8 cellular contexts compared by ENCODE assay signal in the genomic region with DNA sequence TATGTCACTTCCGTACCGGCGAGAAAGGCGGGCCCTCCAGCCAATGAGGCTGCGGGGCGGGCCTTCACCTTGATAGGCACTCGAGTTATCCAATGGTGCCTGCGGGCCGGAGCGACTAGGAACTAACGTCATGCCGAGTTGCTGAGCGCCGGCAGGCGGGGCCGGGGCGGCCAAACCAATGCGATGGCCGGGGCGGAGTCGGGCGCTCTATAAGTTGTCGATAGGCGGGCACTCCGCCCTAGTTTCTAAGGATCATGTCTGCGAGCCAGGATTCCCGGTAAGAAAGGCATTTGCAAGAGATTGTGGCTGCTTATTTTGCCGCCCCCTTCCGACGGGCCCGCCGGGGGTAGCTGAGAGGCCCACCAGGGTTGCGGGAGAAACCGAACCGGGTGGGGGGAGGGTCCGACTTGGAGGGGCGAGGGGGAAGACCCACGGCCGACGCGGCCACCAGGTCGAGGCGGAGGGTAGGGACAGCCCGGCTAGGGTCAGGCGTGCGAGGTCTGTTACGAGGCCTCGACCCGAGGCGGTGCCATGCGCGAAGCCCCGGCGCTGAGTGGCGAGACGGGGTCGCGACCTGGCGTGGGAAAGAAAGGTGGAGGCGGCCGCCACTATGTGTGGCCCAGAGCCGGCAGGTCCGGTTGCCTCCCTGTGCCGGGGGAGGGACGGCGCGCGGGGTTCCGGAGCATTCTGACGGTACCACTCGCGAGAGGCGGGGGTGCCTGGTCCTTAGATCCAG. TPM values are rescaled to one million over a fixed set of nuclear protein-coding genes. Genes with fewer than 3 reads are reported as not detected.
A peak's percentile ranks its signal among the peaks of the same experiment; 100 is the strongest.
DNase-seq lines count a peak whose midpoint lies in the region; ATAC-seq and TF ChIP-seq lines count a peak whose summit lies in the region.

No MANE protein-coding gene starts in this region.

- peaks cover 28% of the 10 kb centered on the region for H3K79me2 ChIP-seq in OCI-LY1 (ENCODE audit: insufficient read depth, low read length)

- H3K4me1 Mint-ChIP-seq in CD4-positive, CD25-positive, alpha-beta regulatory T cell: peaks cover 0 to 53% (median 27%) of the 10 kb centered on the region in 4 donors

- no peak overlapping the region for H2AFZ ChIP-seq in OCI-LY1 (ENCODE audit: low read length)

- no peaks in the 10 kb centered on the region for H3K9me3 ChIP-seq in CD4-positive, CD25-positive, alpha-beta regulatory T cell (ENCODE audit: control insufficient read depth in 2 of 2, low read length in 2 of 2)
- H3K9me3 ChIP-seq in HUES48 (ENCODE audit: control insufficient read depth, insufficient read depth, low read length) (no peaks in the 10 kb centered on the region), OCI-LY1 (ENCODE audit: low read length) (no peaks in the 10 kb centered on the region), endocrine pancreas (ENCODE audit: control insufficient read depth, low read length) (no peaks in the 10 kb centered on the region), mesodermal cell (ENCODE audit: control insufficient read depth, low read length) (no peaks in the 10 kb centered on the region)

- ATAC-seq in CD4-positive, CD25-positive, alpha-beta regulatory T cell (ENCODE audit: low read depth in 2 of 2): no peak
- ATAC-seq in GM19468 (IDR thresholded peaks at IDR 0.05; ENCODE audit: extremely low read depth, unreplicated experiment): peak; percentile 89

- peak overlapping the region; percentile 97 to 100 (median 99) for H3K27ac Mint-ChIP-seq in CD4-positive, CD25-positive, alpha-beta regulatory T cell

- H3K9ac ChIP-seq in HUES48 (ENCODE audit: low read depth, low read length) (peak overlapping the region; percentile 99), OCI-LY1 (ENCODE audit: low read length) (peak overlapping the region; percentile 97), endocrine pancreas (ENCODE audit: control insufficient read depth, insufficient read depth, low read length) (peak overlapping the region; percentile 98)

- H3F3A ChIP-seq in OCI-LY1 (ENCODE audit: insufficient read depth, low read length): peaks cover 27% of the 10 kb centered on the region

- peak overlapping the region; percentile 96 to 99 (median 98) for H3K4me3 Mint-ChIP-seq in CD4-positive, CD25-positive, alpha-beta regulatory T cell

- peak overlapping the region; percentile 55 for H3K4me3 ChIP-seq in CD4-positive, CD25-positive, alpha-beta regulatory T cell (ENCODE audit: low read depth, low read length)
- H3K4me3 ChIP-seq in HUES48 (ENCODE audit: low read depth, low read length): peak overlapping the region; percentile 76
- peak overlapping the region; percentile 94 for H3K4me3 ChIP-seq in OCI-LY1 (ENCODE audit: low read depth, low read length, poor library complexity, severe bottlenecking)
- no peak overlapping the region for H3K4me3 ChIP-seq in endocrine pancreas (ENCODE audit: control insufficient read depth, insufficient read depth, low read length)
- H3K4me3 ChIP-seq in mesodermal cell (ENCODE audit: extremely low read depth, insufficient read depth, low read length, poor library complexity, severe bottlenecking): peak overlapping the region; percentile 99

- H3K4me2 ChIP-seq in OCI-LY1 (ENCODE audit: low read length): peak overlapping the region; percentile 90

- peaks cover 50% of the 10 kb centered on the region for H3K36me3 ChIP-seq in CD4-positive, CD25-positive, alpha-beta regulatory T cell (ENCODE audit: control insufficient read depth, insufficient read depth, low read length)
- H3K36me3 ChIP-seq in HUES48 (ENCODE audit: control insufficient read depth, insufficient read depth, low read length) (peaks cover 71% of the 10 kb centered on the region), OCI-LY1 (ENCODE audit: insufficient read depth, low read length) (peaks cover 85% of the 10 kb centered on the region), endocrine pancreas (ENCODE audit: control insufficient read depth, insufficient read depth, low read length) (peaks cover 22% of the 10 kb centered on the region), mesodermal cell (ENCODE audit: control insufficient read depth, insufficient read depth, low read length) (peaks cover 78% of the 10 kb centered on the region)

- H3K36me3 Mint-ChIP-seq in CD4-positive, CD25-positive, alpha-beta regulatory T cell: peaks cover 52% of the 10 kb centered on the region

- no peaks in the 10 kb centered on the region for H3K9me2 ChIP-seq in OCI-LY1 (ENCODE audit: low read depth, low read length)

- peaks cover 0 to 1% (median 0%) of the 10 kb centered on the region in 7 donors for H3K9me3 Mint-ChIP-seq in CD4-positive, CD25-positive, alpha-beta regulatory T cell

- peaks cover 11% of the 10 kb centered on the region for H3K27me3 Mint-ChIP-seq in CD4-positive, CD25-positive, alpha-beta regulatory T cell

- peaks cover 24% of the 10 kb centered on the region for H3K4me1 ChIP-seq in CD4-positive, CD25-positive, alpha-beta regulatory T cell (ENCODE audit: control insufficient read depth, insufficient read depth, low read length, poor library complexity, severe bottlenecking)
- peaks cover 8% of the 10 kb centered on the region for H3K4me1 ChIP-seq in HUES48 (ENCODE audit: control insufficient read depth, insufficient read depth, low read length)
- peaks cover 29% of the 10 kb centered on the region for H3K4me1 ChIP-seq in OCI-LY1 (ENCODE audit: insufficient read depth, low read length, severe bottlenecking)
- H3K4me1 ChIP-seq in endocrine pancreas (ENCODE audit: control insufficient read depth, insufficient read depth, low read length): peaks cover 7% of the 10 kb centered on the region
- peaks cover 27% of the 10 kb centered on the region for H3K4me1 ChIP-seq in mesodermal cell (ENCODE audit: control insufficient read depth, insufficient read depth, low read length, poor library complexity, severe bottlenecking)

- TF ChIP-seq CTCF in OCI-LY1 (IDR thresholded peaks at IDR 0.05; ENCODE audit: low read length): no peak

- no peaks in the 10 kb centered on the region for H3K27me3 ChIP-seq in CD4-positive, CD25-positive, alpha-beta regulatory T cell (ENCODE audit: control insufficient read depth, insufficient read depth, low read length)
- H3K27me3 ChIP-seq in HUES48 (ENCODE audit: control insufficient read depth, insufficient read depth, low read length): no peaks in the 10 kb centered on the region
- no peaks in the 10 kb centered on the region for H3K27me3 ChIP-seq in OCI-LY1 (ENCODE audit: insufficient read depth, low read length)
- H3K27me3 ChIP-seq in endocrine pancreas (ENCODE audit: control insufficient read depth, insufficient read depth, low read length): no peaks in the 10 kb centered on the region

- peak in 2 of 3 donors; percentile 100 for DNase-seq in CD4-positive, CD25-positive, alpha-beta regulatory T cell
- peak; percentile 99 for DNase-seq in activated CD8-positive, alpha-beta memory T cell treated with anti-CD3 and anti-CD28 coated beads, Interleukin-2, amount 50 U/mL, for 4 hours
- DNase-seq in stimulated activated CD8-positive, alpha-beta memory T cell treated with anti-CD3 and anti-CD28 coated beads, Interleukin-2, amount 100 ng/mL, for 1 hour (ENCODE audit: low read depth in 2 of 2): peak; percentile 99

- H3K27ac ChIP-seq in CD4-positive, CD25-positive, alpha-beta regulatory T cell (ENCODE audit: insufficient read depth, low read length, poor library complexity, severe bottlenecking): peak overlapping the region; percentile 97
- H3K27ac ChIP-seq in HUES48 (ENCODE audit: low read depth, low read length): peak overlapping the region; percentile 98
- H3K27ac ChIP-seq in OCI-LY1 (ENCODE audit: low read depth, low read length, poor library complexity, severe bottlenecking): peak overlapping the region; percentile 90
- H3K27ac ChIP-seq in mesodermal cell (ENCODE audit: low read depth, low read length, severe bottlenecking): peak overlapping the region; percentile 96

- peaks cover 5% of the 10 kb centered on the region; the same call in 1 of the 2 replicates for H4K20me1 ChIP-seq in OCI-LY1 (ENCODE audit: insufficient read depth, low read length)

- WGBS in mesodermal cell (ENCODE audit: insufficient coverage in 2 of 2), 2 experiments: 0 to 1% methylated on average over 67 of the region's 73 CpGs

RNA-seq across cellular contexts. Expression of a gene that starts 6.7 kb away (rescaled TPM):
- total RNA-seq in CD4-positive, CD25-positive, alpha-beta regulatory T cell: 0.25 TPM
- polyA plus RNA-seq in CD4-positive, CD25-positive, alpha-beta regulatory T cell: 1 to 10 TPM in 1 of 4 donors, under 1 TPM in 2, not detected in 1; 0.65 to 1.2 (median 0.89) TPM
- 5.8 TPM for polyA plus RNA-seq in mesodermal cell (2013, experiment 1 of 2)
- polyA plus RNA-seq in mesodermal cell (2013, experiment 2 of 2): 4.1 TPM

RNA-seq across cellular contexts. Expression of a gene that starts 10.9 kb away (rescaled TPM):
- 40.0 TPM for total RNA-seq in CD4-positive, CD25-positive, alpha-beta regulatory T cell
- polyA plus RNA-seq in CD4-positive, CD25-positive, alpha-beta regulatory T cell: 10 to 100 TPM; 41.0 to 63.7 (median 48.4) TPM
- polyA plus RNA-seq in mesodermal cell (2013, experiment 1 of 2): 43.3 TPM
- 44.5 TPM for polyA plus RNA-seq in mesodermal cell (2013, experiment 2 of 2)

RNA-seq across cellular contexts. Expression of a gene that starts 11.0 kb away (rescaled TPM):
- 30.7 TPM for total RNA-seq in CD4-positive, CD25-positive, alpha-beta regulatory T cell
- polyA plus RNA-seq in CD4-positive, CD25-positive, alpha-beta regulatory T cell: 10 to 100 TPM; 10.1 to 16.1 (median 11.8) TPM
- polyA plus RNA-seq in mesodermal cell (2013, experiment 1 of 2): 53.6 TPM
- 65.0 TPM for polyA plus RNA-seq in mesodermal cell (2013, experiment 2 of 2)

RNA-seq across cellular contexts. Expression of a gene that starts 14.2 kb away (rescaled TPM):
- 1.6 TPM for total RNA-seq in CD4-positive, CD25-positive, alpha-beta regulatory T cell
- under 1 TPM in 3 of 4 donors, not detected in 1; 0.41 to 0.52 (median 0.44) TPM for polyA plus RNA-seq in CD4-positive, CD25-positive, alpha-beta regulatory T cell
- polyA plus RNA-seq in mesodermal cell (2013, experiment 1 of 2): 1.5 TPM
- 0.91 TPM for polyA plus RNA-seq in mesodermal cell (2013, experiment 2 of 2)

RNA-seq across cellular contexts. Expression of a gene that starts 17.1 kb away (rescaled TPM):
- total RNA-seq in CD4-positive, CD25-positive, alpha-beta regulatory T cell: not detected
- polyA plus RNA-seq in CD4-positive, CD25-positive, alpha-beta regulatory T cell: not detected
- not detected for polyA plus RNA-seq in mesodermal cell (2013, experiment 1 of 2)
- polyA plus RNA-seq in mesodermal cell (2013, experiment 2 of 2): 0.61 TPM
